8 cellular contexts compared by ENCODE assay signal in genomic region chr2:25982273-25982967, GRCh38. TPM values are rescaled to one million over a fixed set of nuclear protein-coding genes. Genes with fewer than 3 reads are reported as not detected.
DNase-seq lines count a peak whose midpoint lies in the region; ATAC-seq and TF ChIP-seq lines count a peak whose summit lies in the region.

KIF3C (minus strand) TSS chr2:25982497; CDS start chr2:25981917, 580 bp downstream.

- in situ Hi-C loops in astrocyte of the cerebellum (cut with HindIII; ENCODE audit: low sequenced_read_pairs): no loop called here

- H3K36me3 Mint-ChIP-seq in HFFc6 (ENCODE audit: low read depth): no peaks in the 10 kb centered on the region; the same call in 1 of the 2 replicates
- H3K36me3 Mint-ChIP-seq in T-helper 2 cell treated with Interferon-gamma antibody and Interleukin-4, amounts not matched to agents 5 μg/mL and 100 μg/mL, for 36 hours (ENCODE audit: low read depth): peaks cover 3% of the 10 kb centered on the region

- H3K27ac Mint-ChIP-seq in HFFc6: no peak within 1 kb of the TSS
- H3K27ac Mint-ChIP-seq in T-helper 2 cell treated with Interferon-gamma antibody and Interleukin-4, amounts not matched to agents 5 μg/mL and 100 μg/mL, for 36 hours: peak within 1 kb of the TSS; percentile 77

- 1% methylated on average over 30 to 58 of the region's 58 CpGs for WGBS in aorta, 2 donors

- no peaks in the 10 kb centered on the region for H3K27me3 ChIP-seq in aorta (ENCODE audit: control insufficient read depth in 1 of 2, insufficient read depth in 2 of 2, low read length in 1 of 2)

- H3K4me3 Mint-ChIP-seq in HFFc6: peak within 1 kb of the TSS; percentile 87
- H3K4me3 Mint-ChIP-seq in T-helper 2 cell treated with Interferon-gamma antibody and Interleukin-4, amounts not matched to agents 5 μg/mL and 100 μg/mL, for 36 hours: peak within 1 kb of the TSS; percentile 83

- H3K4me1 Mint-ChIP-seq in HFFc6 (ENCODE audit: low read depth): peaks cover 39% of the 10 kb centered on the region
- H3K4me1 Mint-ChIP-seq in T-helper 2 cell treated with Interferon-gamma antibody and Interleukin-4, amounts not matched to agents 5 μg/mL and 100 μg/mL, for 36 hours (ENCODE audit: low read depth): peaks cover 11% of the 10 kb centered on the region

- H3K9me3 Mint-ChIP-seq in HFFc6: no peaks in the 10 kb centered on the region
- H3K9me3 Mint-ChIP-seq in T-helper 2 cell treated with Interferon-gamma antibody and Interleukin-4, amounts not matched to agents 5 μg/mL and 100 μg/mL, for 36 hours: no peaks in the 10 kb centered on the region

- DNase-seq in EH (ENCODE audit: low read depth) (peak; percentile 69), HFFc6 (peak; percentile 48), NCI-H146 treated with DMSO at 0.1 percent for 48 hours (lab: John Stamatoyannopoulos, UW; ENCODE audit: unreplicated experiment) (peak; percentile 56), astrocyte of the cerebellum (ENCODE audit: low read depth) (no peak), hepatic stellate cell (ENCODE audit: low spot score) (peak; percentile 79), renal cortical epithelial cell (ENCODE audit: low read depth) (no peak), aorta (peak; percentile 83 to 89)
- DNase-seq in T-helper 2 cell treated with Interferon-gamma antibody and Interleukin-4, amounts not matched to agents 5 μg/mL and 100 μg/mL, for 36 hours (ENCODE audit: low spot score): peak; percentile 72

- TF ChIP-seq CTCF in HFFc6 (IDR thresholded peaks at IDR 0.05) (no peak; the same call in none of the 2 replicates), astrocyte of the cerebellum (IDR thresholded peaks at IDR 0.05; ENCODE audit: low read depth, low read length, missing control alignments) (no peak)

- H3K27ac ChIP-seq in aorta (ENCODE audit: low read depth in 1 of 2, low read length in 2 of 2): peak within 1 kb of the TSS in 1 of 2 donors; percentile 2

- H3K4me1 ChIP-seq in aorta (ENCODE audit: control insufficient read depth in 1 of 2, insufficient read depth in 2 of 2, low read length in 2 of 2): peaks cover 0 to 5% of the 10 kb centered on the region in 2 donors

- peaks cover 3% of the 10 kb centered on the region; the same call in 1 of the 2 replicates for H3K27me3 Mint-ChIP-seq in HFFc6 (ENCODE audit: insufficient read depth)
- H3K27me3 Mint-ChIP-seq in T-helper 2 cell treated with Interferon-gamma antibody and Interleukin-4, amounts not matched to agents 5 μg/mL and 100 μg/mL, for 36 hours (ENCODE audit: low read depth): no peaks in the 10 kb centered on the region

- intact Hi-C loops in aorta (cut with DNase I): no loop called here

- ATAC-seq in aorta (ENCODE audit: low FRiP score): peak; percentile 77

- no peaks in the 10 kb centered on the region for H3K36me3 ChIP-seq in aorta (ENCODE audit: control insufficient read depth in 1 of 2, insufficient read depth in 2 of 2, low read length in 1 of 2)

- H3K9me3 ChIP-seq in aorta (ENCODE audit: control insufficient read depth, low read length): no peaks in the 10 kb centered on the region

- H3K4me3 ChIP-seq in astrocyte of the cerebellum (ENCODE audit: low read depth, low read length) (peak within 1 kb of the TSS; percentile 74), aorta (ENCODE audit: low read length in 2 of 2) (peak within 1 kb of the TSS; percentile 66 to 83)

RNA-seq across cellular contexts. Expression of gene KIF3C, which starts in this region (rescaled TPM):
- 10 to 100 TPM; 18.0 to 21.1 (median 19.7) TPM for total RNA-seq in HFFc6 (2021; fragmentation: NEBNext Ultra II Directional; extraction: Animal tissue kit (Norgen Biotek cat#: 25700))
- 28.9 and 41.7 TPM in 2 replicates for total RNA-seq in renal cortical epithelial cell
- total RNA-seq in aorta: 10 to 100 TPM; 13.5 to 20.7 TPM
- polyA plus RNA-seq in aorta: 1 to 10 TPM; 5.5 to 6.4 TPM

Comparison
In these comparisons a context has a peak if more than half of its experiments do, and no peak if none do; other contexts are left out.
1. DNase-seq: peak in EH (single experiment), HFFc6 (single experiment), NCI-H146 treated with DMSO at 0.1 percent for 48 hours (single experiment), T-helper 2 cell treated with Interferon-gamma antibody and Interleukin-4, amounts not matched to agents 5 μg/mL and 100 μg/mL, for 36 hours (single experiment), hepatic stellate cell (single experiment) and aorta (2 of 2); none in astrocyte of the cerebellum (single experiment) and renal cortical epithelial cell (single experiment).